9 cellular contexts compared by ENCODE assay signal in genomic region chr10:103542764-103543616, GRCh38. TPM values are rescaled to one million over a fixed set of nuclear protein-coding genes. Genes with fewer than 3 reads are reported as not detected.
DNase-seq lines count a peak whose midpoint lies in the region; ATAC-seq, FAIRE-seq and TF ChIP-seq lines count a peak whose summit lies in the region.
"Had no signal": no experiment of that assay in that cellular context is flagged by ENCODE, and none has a peak within 500 bp of the region (broad histone marks: within the 10 kb centered on the region; RNA-seq: fewer than 3 reads in every experiment).

No MANE protein-coding gene starts in this region.

- peak overlapping the region; percentile 49; the same call in 1 of the 2 replicates for H3K4me3 ChIP-seq in GM08714 (ENCODE audit: low read length)
- peak overlapping the region; percentile 35; the same call in 1 of the 2 replicates for H3K4me3 ChIP-seq in LNCaP clone FGC (ENCODE audit: low read depth, low read length)
- no peak overlapping the region for H3K4me3 ChIP-seq in bronchial epithelial cell (ENCODE audit: low read depth, low read length)
- peak overlapping the region; percentile 11 to 36 for H3K4me3 ChIP-seq in kidney (ENCODE audit: low read length in 2 of 2)

- TF ChIP-seq CTCF in LNCaP clone FGC (IDR thresholded peaks at IDR 0.05; ENCODE audit: control insufficient read depth, extremely low read depth, insufficient read depth): peak; percentile 53
- peak; percentile 39 for TF ChIP-seq CTCF in bronchial epithelial cell (IDR thresholded peaks at IDR 0.05; ENCODE audit: insufficient read depth, low read length, severe bottlenecking)
- peak; percentile 20 for TF ChIP-seq CTCF in kidney (IDR thresholded peaks at IDR 0.05; ENCODE audit: borderline replicate concordance, extremely low read depth, insufficient read depth)

- DNase-seq in LNCaP clone FGC (ENCODE audit: low read depth) (no peak), SHP77 treated with DMSO at 0.1 percent for 48 hours (lab: John Stamatoyannopoulos, UW) (peak; percentile 30), bronchial epithelial cell (ENCODE audit: low read depth) (peak; percentile 32), kidney (peak; percentile 77)
- DNase-seq in stimulated activated CD4-positive, alpha-beta T cell treated with anti-CD3 and anti-CD28 coated beads, Interleukin-15, amount 100 ng/mL, for 24 hours: peak; percentile 51

- FAIRE-seq in bronchial epithelial cell (lab: Jason Lieb, UNC) (no peak), kidney (lab: Jason Lieb, UNC) (no peak)
- FAIRE-seq: colon had no signal

- H3K36me3 ChIP-seq in bronchial epithelial cell (ENCODE audit: control insufficient read depth, insufficient read depth, low read length) (no peaks in the 10 kb centered on the region), kidney (ENCODE audit: control insufficient read depth in 1 of 2, insufficient read depth in 2 of 2, low read length in 2 of 2) (no peaks in the 10 kb centered on the region)

- intact Hi-C loops in kidney (cut with DNase I): no loop called here

- H3K27me3 ChIP-seq in bronchial epithelial cell (ENCODE audit: control insufficient read depth, insufficient read depth, low read length): no peaks in the 10 kb centered on the region

- H3K9ac ChIP-seq in kidney (ENCODE audit: low read length in 2 of 2): no peak overlapping the region

- H3K9me3 ChIP-seq in kidney (ENCODE audit: control insufficient read depth in 1 of 2, low read length in 2 of 2): no peaks in the 10 kb centered on the region

- no peak for ATAC-seq in GM18502 (IDR thresholded peaks at IDR 0.05; ENCODE audit: poor library complexity, unreplicated experiment)
- ATAC-seq in GM18868 (IDR thresholded peaks at IDR 0.05; ENCODE audit: unreplicated experiment): no peak

- H3K27ac ChIP-seq in kidney (ENCODE audit: low read depth in 2 of 2, low read length in 2 of 2): no peak overlapping the region

- peaks cover 6% of the 10 kb centered on the region in 2 donors for H3K4me1 ChIP-seq in kidney (ENCODE audit: control insufficient read depth in 1 of 2, insufficient read depth in 1 of 2, low read depth in 1 of 2, low read length in 2 of 2)

RNA-seq across cellular contexts. Expression of gene NEURL1, which starts 49.5 kb away (rescaled TPM):
- 1.1 and 5.1 TPM in 2 replicates for total RNA-seq in bronchial epithelial cell
- 1.2 TPM for total RNA-seq in kidney
- 1.2 TPM for polyA plus RNA-seq in kidney (ENCODE audit: insufficient read depth, low read depth, low replicate concordance)
